In genomic region chr7:93016681-93017349, GRCh38 we compare ENCODE assay signal across 14 cellular contexts.
DNase-seq lines count a peak whose midpoint lies in the region; ATAC-seq and TF ChIP-seq lines count a peak whose summit lies in the region.
"Had no signal": no experiment of that assay in that cellular context is flagged by ENCODE, and none has a peak within 500 bp of the region (broad histone marks: within the 10 kb centered on the region; RNA-seq: fewer than 3 reads in every experiment).

No MANE protein-coding gene starts in this region.

- TF ChIP-seq CTCF in WERI-Rb-1 (IDR thresholded peaks at IDR 0.05; ENCODE audit: low read depth, low read length), result no peak
- TF ChIP-seq CTCF in suprapubic skin (IDR thresholded peaks at IDR 0.05), result no peak

- TF ChIP-seq EP300 in suprapubic skin (IDR thresholded peaks at IDR 0.05), result no peak

- WGBS in suprapubic skin, result 57% methylated on average over 8 of the region's 8 CpGs

- TF ChIP-seq POLR2A in suprapubic skin (IDR thresholded peaks at IDR 0.05), result no peak

- H3K4me1 ChIP-seq in suprapubic skin, result peaks cover 37% of the 10 kb centered on the region

- H3K27me3 ChIP-seq in WERI-Rb-1 (ENCODE audit: insufficient read depth, low read depth, severe bottlenecking) (no peaks in the 10 kb centered on the region), suprapubic skin (no peaks in the 10 kb centered on the region)

- DNase-seq in HEK293T (ENCODE audit: extremely low spot score) (no peak), WERI-Rb-1 (no peak), left kidney (ENCODE audit: low read depth, low spot score) (peak; percentile 70), suprapubic skin (ENCODE audit: low spot score in 2 of 2) (no peak), NCI-H2029 treated with DMSO at 0.1 percent for 48 hours (lab: John Stamatoyannopoulos, UW) (no peak), KG1 (lab: John Stamatoyannopoulos, UW) (no peak)
- DNase-seq: activated T-cell treated with anti-CD3 and anti-CD28 coated beads, Interleukin-2, amount 50 U/mL, for 48 hours; DND-41; HCEC 1CT; NCI-H146; NCI-H524 treated with DMSO at 0.1 percent for 48 hours had no signal

- no peak overlapping the region for H3K4me3 ChIP-seq in WERI-Rb-1 (ENCODE audit: low read depth, low read length)
- no peak overlapping the region for H3K4me3 ChIP-seq in suprapubic skin

- CTCF ChIA-PET in HEK293T (lab: Yijun Ruan, JAX), result no interaction called here

- peak overlapping the region; percentile 81 for H3K27ac ChIP-seq in WERI-Rb-1
- peak overlapping the region; percentile 30 for H3K27ac ChIP-seq in suprapubic skin
- H3K27ac ChIP-seq: KMS-11 had no signal

- H3K9me3 ChIP-seq in WERI-Rb-1 (ENCODE audit: severe bottlenecking) (peaks cover 3% of the 10 kb centered on the region), suprapubic skin (no peaks in the 10 kb centered on the region)

- POLR2A ChIA-PET in HEK293T (lab: Yijun Ruan, JAX), result no interaction called here

- H3K36me3 ChIP-seq in WERI-Rb-1 (no peaks in the 10 kb centered on the region), suprapubic skin (no peaks in the 10 kb centered on the region)

- ATAC-seq in GM21526 (IDR thresholded peaks at IDR 0.05; ENCODE audit: low FRiP score, unreplicated experiment), result no peak
- ATAC-seq: Panc1 had no signal

TF ChIP-seq in HEK293T, 16 proteins besides CTCF, POLR2A, EP300 and RAD21:
- TF ChIP-seq FOXM1 (IDR thresholded peaks at IDR 0.05; ENCODE audit: borderline replicate concordance) (no peak), PKNOX1 (IDR thresholded peaks at IDR 0.05) (0 out of 2 replicates have a peak, but pooled peaks have one; percentile 14)
TF ChIP-seq in HEK293T: peak in this region for 1.
